8 cellular contexts compared by ENCODE assay signal in genomic region chr3:141255864-141256263, GRCh38. TPM values are rescaled to one million over a fixed set of nuclear protein-coding genes. Genes with fewer than 3 reads are reported as not detected.
DNase-seq lines count a peak whose midpoint lies in the region; ATAC-seq and TF ChIP-seq lines count a peak whose summit lies in the region.

No MANE protein-coding gene starts in this region.

- no peak for ATAC-seq in HG03039 (IDR thresholded peaks at IDR 0.05; ENCODE audit: unreplicated experiment)
- no peak for ATAC-seq in stimulated activated memory B cell treated with anti-CD40 and anti-IgM and Interleukin-4, amounts not matched to agents 10 μg/mL and 1 μg/mL and 100 μg/mL, for 72 hours

- H3K36me3 Mint-ChIP-seq in CD14-positive monocyte: peaks cover 29 to 32% of the 10 kb centered on the region in 2 donors
- peaks cover 5% of the 10 kb centered on the region for H3K36me3 Mint-ChIP-seq in activated CD4-positive, alpha-beta memory T cell treated with anti-CD3 and anti-CD28 coated beads, Interleukin-2, amount 10 ng/mL, durations not matched to agents 7 days and 5 days (ENCODE audit: low read depth)
- H3K36me3 Mint-ChIP-seq in stimulated activated memory B cell treated with anti-CD40 and anti-IgM and Interleukin-4, amounts not matched to agents 10 μg/mL and 1 μg/mL and 100 μg/mL, for 72 hours: no peaks in the 10 kb centered on the region

- peaks cover 0 to 1% (median 0%) of the 10 kb centered on the region in 7 donors for H3K9me3 Mint-ChIP-seq in CD14-positive monocyte
- no peaks in the 10 kb centered on the region for H3K9me3 Mint-ChIP-seq in activated CD4-positive, alpha-beta memory T cell treated with anti-CD3 and anti-CD28 coated beads, Interleukin-2, amount 10 ng/mL, durations not matched to agents 7 days and 5 days
- H3K9me3 Mint-ChIP-seq in stimulated activated memory B cell treated with anti-CD40 and anti-IgM and Interleukin-4, amounts not matched to agents 10 μg/mL and 1 μg/mL and 100 μg/mL, for 72 hours: no peaks in the 10 kb centered on the region

- no peak overlapping the region for H3K27ac Mint-ChIP-seq in CD14-positive monocyte
- H3K27ac Mint-ChIP-seq in activated CD4-positive, alpha-beta memory T cell treated with anti-CD3 and anti-CD28 coated beads, Interleukin-2, amount 10 ng/mL, durations not matched to agents 7 days and 5 days: no peak overlapping the region
- H3K27ac Mint-ChIP-seq in stimulated activated memory B cell treated with anti-CD40 and anti-IgM and Interleukin-4, amounts not matched to agents 10 μg/mL and 1 μg/mL and 100 μg/mL, for 72 hours: no peak overlapping the region

- peaks cover 0 to 2% (median 1%) of the 10 kb centered on the region in 3 donors for H3K27me3 Mint-ChIP-seq in CD14-positive monocyte (ENCODE audit: low read depth in 3 of 3)
- no peaks in the 10 kb centered on the region for H3K27me3 Mint-ChIP-seq in activated CD4-positive, alpha-beta memory T cell treated with anti-CD3 and anti-CD28 coated beads, Interleukin-2, amount 10 ng/mL, durations not matched to agents 7 days and 5 days
- H3K27me3 Mint-ChIP-seq in stimulated activated memory B cell treated with anti-CD40 and anti-IgM and Interleukin-4, amounts not matched to agents 10 μg/mL and 1 μg/mL and 100 μg/mL, for 72 hours: no peaks in the 10 kb centered on the region

- intact Hi-C loops in CD14-positive monocyte (cut with micrococcal nuclease): no loop called here

- peaks cover 7% of the 10 kb centered on the region for H3K4me1 Mint-ChIP-seq in CD14-positive monocyte
- H3K4me1 Mint-ChIP-seq in activated CD4-positive, alpha-beta memory T cell treated with anti-CD3 and anti-CD28 coated beads, Interleukin-2, amount 10 ng/mL, durations not matched to agents 7 days and 5 days: peaks cover 21% of the 10 kb centered on the region
- H3K4me1 Mint-ChIP-seq in stimulated activated memory B cell treated with anti-CD40 and anti-IgM and Interleukin-4, amounts not matched to agents 10 μg/mL and 1 μg/mL and 100 μg/mL, for 72 hours: peaks cover 6% of the 10 kb centered on the region

- TF ChIP-seq CTCF in CD14-positive monocyte (IDR thresholded peaks at IDR 0.05): peak; percentile 10

- CTCF ChIA-PET in activated CD4-positive, alpha-beta memory T cell treated with anti-CD3 and anti-CD28 coated beads, Interleukin-2, amount 10 ng/mL, durations not matched to agents 7 days and 5 days (lab: Charles Lee): interaction anchor here (1.0 to 3.4 kb wide), 8 partner anchors 10 to 64 kb away, joined by 3 to 52 read pairs (median 4); partner anchors contain the start of gene PXYLP1

- DNase-seq in CD14-positive monocyte (ENCODE audit: low spot score) (no peak), KBM-7 (peak; percentile 70), iPS-NIHi11 (ENCODE audit: low spot score) (peak; percentile 55), pons (ENCODE audit: low spot score) (no peak), LoVo (ENCODE audit: low spot score) (no peak)
- peak; percentile 50 for DNase-seq in activated CD4-positive, alpha-beta memory T cell treated with anti-CD3 and anti-CD28 coated beads, Interleukin-2, amount 10 ng/mL, durations not matched to agents 7 days and 5 days

- H3K4me3 Mint-ChIP-seq in CD14-positive monocyte: no peak overlapping the region
- H3K4me3 Mint-ChIP-seq in activated CD4-positive, alpha-beta memory T cell treated with anti-CD3 and anti-CD28 coated beads, Interleukin-2, amount 10 ng/mL, durations not matched to agents 7 days and 5 days: no peak overlapping the region
- no peak overlapping the region for H3K4me3 Mint-ChIP-seq in stimulated activated memory B cell treated with anti-CD40 and anti-IgM and Interleukin-4, amounts not matched to agents 10 μg/mL and 1 μg/mL and 100 μg/mL, for 72 hours

- POLR2A ChIA-PET in activated CD4-positive, alpha-beta memory T cell treated with anti-CD3 and anti-CD28 coated beads, Interleukin-2, amount 10 ng/mL, durations not matched to agents 7 days and 5 days (lab: Charles Lee): interaction anchor here (1.5 to 3.8 kb wide), 3 partner anchors 11 to 24 kb away, joined by 7 to 19 read pairs (median 14); partner anchors contain the start of gene PXYLP1

- in situ Hi-C loops in KBM-7 (cut with MboI; ENCODE audit: low pct_unique_long_range_greater_than_20kb, low sequenced_read_pairs): no loop called here

RNA-seq across cellular contexts. Expression of gene PXYLP1, which starts 24.2 kb away (rescaled TPM):
- polyA plus RNA-seq in CD14-positive monocyte: 1 to 10 TPM; 4.1 to 5.8 TPM
- total RNA-seq in activated CD4-positive, alpha-beta memory T cell treated with anti-CD3 and anti-CD28 coated beads, Interleukin-2, amount 10 ng/mL, durations not matched to agents 7 days and 5 days: 10 to 100 TPM; 16.1 to 16.5 TPM

Comparison
In these comparisons a context has a peak if more than half of its experiments do, and no peak if none do; other contexts are left out.
1. DNase-seq: peak in KBM-7 (single experiment), activated CD4-positive, alpha-beta memory T cell treated with anti-CD3 and anti-CD28 coated beads, Interleukin-2, amount 10 ng/mL, durations not matched to agents 7 days and 5 days (single experiment) and iPS-NIHi11 (single experiment); none in CD14-positive monocyte (single experiment), pons (single experiment) and LoVo (single experiment).